Comparison of ENCODE assay signal across 12 cellular contexts in genomic region chr5:173302546-173303155, GRCh38. TPM values are rescaled to one million over a fixed set of nuclear protein-coding genes. Genes with fewer than 3 reads are reported as not detected.
DNase-seq lines count a peak whose midpoint lies in the region; ATAC-seq and TF ChIP-seq lines count a peak whose summit lies in the region.
"Had no signal": no experiment of that assay in that cellular context is flagged by ENCODE, and none has a peak within 500 bp of the region (broad histone marks: within the 10 kb centered on the region; RNA-seq: fewer than 3 reads in every experiment).

No MANE protein-coding gene starts in this region.

- DNase-seq in natural killer cell treated with Interleukin-12 subunit alpha and Interleukin-12 subunit beta and Interleukin-15 and Interleukin-18, amount 100 ng/mL, for 72 hours (ENCODE audit: low spot score) = peak; percentile 20
- DNase-seq in natural killer cell (no peak), SJSA1 (ENCODE audit: low read depth in 1 of 2, low spot score in 2 of 2) (peak; percentile 41 to 80), fibroblast of the conjunctiva (ENCODE audit: low read depth) (peak; percentile 43), type B pancreatic cell (ENCODE audit: extremely low spot score, unreplicated experiment) (no peak), T-helper 2 cell (no peak)
- no peak for DNase-seq in stimulated activated CD4-positive, alpha-beta T cell treated with anti-CD3 and anti-CD28 coated beads, Interleukin-4, amount 100 ng/mL, for 1 hour
- no peak for DNase-seq in activated T-cell treated with anti-CD3 and anti-CD28 coated beads, Interleukin-2, amount 50 U/mL, for 24 hours
- DNase-seq: naive B cell, NCI-H1105 had no signal

- H3K9me3 ChIP-seq in SJSA1 (replicated peaks) = no peaks in the 10 kb centered on the region

- H3K36me3 Mint-ChIP-seq in natural killer cell treated with Interleukin-12 subunit alpha and Interleukin-12 subunit beta and Interleukin-15 and Interleukin-18, amount 100 ng/mL, for 72 hours = no peaks in the 10 kb centered on the region
- H3K36me3 Mint-ChIP-seq in natural killer cell (no peaks in the 10 kb centered on the region), type B pancreatic cell (no peaks in the 10 kb centered on the region)
- no peaks in the 10 kb centered on the region for H3K36me3 Mint-ChIP-seq in activated T-cell treated with anti-CD3 and anti-CD28 coated beads, Interleukin-2, amount 50 U/mL, for 24 hours (ENCODE audit: low read depth)

- H3K9me3 Mint-ChIP-seq in natural killer cell treated with Interleukin-12 subunit alpha and Interleukin-12 subunit beta and Interleukin-15 and Interleukin-18, amount 100 ng/mL, for 72 hours = no peaks in the 10 kb centered on the region
- no peaks in the 10 kb centered on the region for H3K9me3 Mint-ChIP-seq in natural killer cell
- no peaks in the 10 kb centered on the region for H3K9me3 Mint-ChIP-seq in type B pancreatic cell
- peaks cover 1% of the 10 kb centered on the region for H3K9me3 Mint-ChIP-seq in activated T-cell treated with anti-CD3 and anti-CD28 coated beads, Interleukin-2, amount 50 U/mL, for 24 hours

- ATAC-seq in natural killer cell treated with Interleukin-12 subunit alpha and Interleukin-12 subunit beta and Interleukin-15 and Interleukin-18, amount 100 ng/mL, for 72 hours = no peak
- ATAC-seq in natural killer cell = no peak

- no peak overlapping the region for H3K4me3 ChIP-seq in SJSA1
- H3K4me3 ChIP-seq: BLaER1 had no signal

- no peak overlapping the region for H3K27ac Mint-ChIP-seq in natural killer cell treated with Interleukin-12 subunit alpha and Interleukin-12 subunit beta and Interleukin-15 and Interleukin-18, amount 100 ng/mL, for 72 hours
- no peak overlapping the region for H3K27ac Mint-ChIP-seq in natural killer cell
- peak overlapping the region; percentile 90 for H3K27ac Mint-ChIP-seq in type B pancreatic cell
- no peak overlapping the region for H3K27ac Mint-ChIP-seq in activated T-cell treated with anti-CD3 and anti-CD28 coated beads, Interleukin-2, amount 50 U/mL, for 24 hours
- H3K27ac Mint-ChIP-seq: T-helper 2 cell treated with Interferon-gamma antibody and Interleukin-4, amounts not matched to agents 5 μg/mL and 100 μg/mL, for 36 hours had no signal

- no peak for TF ChIP-seq CTCF in natural killer cell (IDR thresholded peaks at IDR 0.05)
- no peak for TF ChIP-seq CTCF in type B pancreatic cell (conservative IDR thresholded peaks at IDR 0.05)

- H3K36me3 ChIP-seq in SJSA1 = no peaks in the 10 kb centered on the region
- H3K36me3 ChIP-seq: BLaER1 had no signal

- peaks cover 20 to 22% of the 10 kb centered on the region in 2 donors for H3K27me3 Mint-ChIP-seq in natural killer cell treated with Interleukin-12 subunit alpha and Interleukin-12 subunit beta and Interleukin-15 and Interleukin-18, amount 100 ng/mL, for 72 hours
- H3K27me3 Mint-ChIP-seq in natural killer cell (ENCODE audit: low read depth in 2 of 2) (peaks cover 9 to 21% of the 10 kb centered on the region in 2 donors), type B pancreatic cell (peaks cover 3% of the 10 kb centered on the region)
- H3K27me3 Mint-ChIP-seq in activated T-cell treated with anti-CD3 and anti-CD28 coated beads, Interleukin-2, amount 50 U/mL, for 24 hours = peaks cover 42% of the 10 kb centered on the region

- intact Hi-C loops in natural killer cell (cut with micrococcal nuclease) = no loop called here

- no peaks in the 10 kb centered on the region for H3K4me1 Mint-ChIP-seq in natural killer cell treated with Interleukin-12 subunit alpha and Interleukin-12 subunit beta and Interleukin-15 and Interleukin-18, amount 100 ng/mL, for 72 hours (ENCODE audit: low read depth in 2 of 2)
- no peaks in the 10 kb centered on the region for H3K4me1 Mint-ChIP-seq in natural killer cell
- peaks cover 48% of the 10 kb centered on the region for H3K4me1 Mint-ChIP-seq in type B pancreatic cell (ENCODE audit: unreplicated experiment)
- no peaks in the 10 kb centered on the region for H3K4me1 Mint-ChIP-seq in activated T-cell treated with anti-CD3 and anti-CD28 coated beads, Interleukin-2, amount 50 U/mL, for 24 hours (ENCODE audit: low read depth)
- H3K4me1 Mint-ChIP-seq: naive B cell had no signal

- H3K4me3 Mint-ChIP-seq in natural killer cell treated with Interleukin-12 subunit alpha and Interleukin-12 subunit beta and Interleukin-15 and Interleukin-18, amount 100 ng/mL, for 72 hours = no peak overlapping the region
- H3K4me3 Mint-ChIP-seq in natural killer cell = no peak overlapping the region
- peak overlapping the region; percentile 86 for H3K4me3 Mint-ChIP-seq in type B pancreatic cell
- H3K4me3 Mint-ChIP-seq in activated T-cell treated with anti-CD3 and anti-CD28 coated beads, Interleukin-2, amount 50 U/mL, for 24 hours = no peak overlapping the region
- H3K4me3 Mint-ChIP-seq: naive B cell; T-helper 2 cell treated with Interferon-gamma antibody and Interleukin-4, amounts not matched to agents 5 μg/mL and 100 μg/mL, for 36 hours had no signal

- H3K27ac ChIP-seq in SJSA1 = no peak overlapping the region
- H3K27ac ChIP-seq: BLaER1 had no signal

- no peaks in the 10 kb centered on the region for H3K27me3 ChIP-seq in SJSA1 (replicated peaks)
- H3K27me3 ChIP-seq: BLaER1 had no signal

- H3K4me1 ChIP-seq in SJSA1 (replicated peaks) = peaks cover 20% of the 10 kb centered on the region
- H3K4me1 ChIP-seq: BLaER1 had no signal

RNA-seq across cellular contexts. Expression of gene STC2, which starts 25.6 kb away (rescaled TPM):
- total RNA-seq in natural killer cell treated with Interleukin-12 subunit alpha and Interleukin-12 subunit beta and Interleukin-15 and Interleukin-18, amount 100 ng/mL, for 72 hours = under 1 TPM; 0.59 to 0.78 TPM
- not detected for total RNA-seq in natural killer cell
- 12.6 and 43.4 TPM in 2 replicates for total RNA-seq in SJSA1 (2014; rRNA removed; shearing (Covaris generic))
- total RNA-seq in type B pancreatic cell (ENCODE audit: low replicate concordance) = 25.7 and 45.3 TPM in 2 replicates

Comparison
In these comparisons a context has a peak if more than half of its experiments do, and no peak if none do; other contexts are left out.
1. DNase-seq: peak in natural killer cell treated with Interleukin-12 subunit alpha and Interleukin-12 subunit beta and Interleukin-15 and Interleukin-18, amount 100 ng/mL, for 72 hours (single experiment), SJSA1 (2 of 2) and fibroblast of the conjunctiva (single experiment); none in natural killer cell (single experiment), type B pancreatic cell (single experiment), T-helper 2 cell (0 of 5), stimulated activated CD4-positive, alpha-beta T cell treated with anti-CD3 and anti-CD28 coated beads, Interleukin-4, amount 100 ng/mL, for 1 hour (single experiment) and activated T-cell treated with anti-CD3 and anti-CD28 coated beads, Interleukin-2, amount 50 U/mL, for 24 hours (single experiment).